ENCODE assay signal across 12 cellular contexts in genomic region chr10:80486785-80487421, GRCh38. TPM values are rescaled to one million over a fixed set of nuclear protein-coding genes. Genes with fewer than 3 reads are reported as not detected.
DNase-seq lines count a peak whose midpoint lies in the region; ATAC-seq and TF ChIP-seq lines count a peak whose summit lies in the region.
"Had no signal": no experiment of that assay in that cellular context is flagged by ENCODE, and none has a peak within 500 bp of the region (broad histone marks: within the 10 kb centered on the region; RNA-seq: fewer than 3 reads in every experiment).

No MANE protein-coding gene starts in this region.

- H3K9me3 ChIP-seq in SK-N-MC (ENCODE audit: low read depth, low read length) (no peaks in the 10 kb centered on the region), gastrocnemius medialis (no peaks in the 10 kb centered on the region)

- peak overlapping the region; percentile 84 for H3K27ac ChIP-seq in SK-N-MC
- peak overlapping the region in 3 of 4 donors; percentile 11 to 48 (median 14) for H3K27ac ChIP-seq in gastrocnemius medialis

- H3K36me3 ChIP-seq in SK-N-MC (ENCODE audit: insufficient read depth, low read length) (no peaks in the 10 kb centered on the region; the same call in 1 of the 2 replicates), gastrocnemius medialis (no peaks in the 10 kb centered on the region)

- no peak for DNase-seq in activated CD4-positive, alpha-beta T cell treated with anti-CD3 and anti-CD28 coated beads, Interleukin-2, amount 10 ng/mL, durations not matched to agents 24 days and 14 days
- DNase-seq in activated CD4-positive, alpha-beta T cell treated with anti-CD3 and anti-CD28 coated beads, Interleukin-2, amount 50 U/mL, for 1 hour, result no peak
- DNase-seq in SK-N-MC (ENCODE audit: low read depth, low spot score) (no peak), gastrocnemius medialis (no peak), NCI-H524 (lab: John Stamatoyannopoulos, UW) (no peak), SKM-1 (lab: John Stamatoyannopoulos, UW; ENCODE audit: unreplicated experiment) (no peak), Ammon's horn (ENCODE audit: low spot score) (no peak)
- DNase-seq in effector memory CD8-positive, alpha-beta T cell, result no peak
- DNase-seq: DMS153, Karpas-422, left cardiac atrium, NCI-H1694 treated with DMSO at 0.1 percent for 48 hours had no signal

- H3K4me1 Mint-ChIP-seq in activated CD4-positive, alpha-beta T cell treated with anti-CD3 and anti-CD28 coated beads, Interleukin-2, amount 10 ng/mL, durations not matched to agents 24 days and 14 days, result peaks cover 84% of the 10 kb centered on the region
- H3K4me1 Mint-ChIP-seq in effector memory CD8-positive, alpha-beta T cell (ENCODE audit: low read depth in 2 of 2), result peaks cover 78 to 83% of the 10 kb centered on the region in 2 donors

- peaks cover 39% of the 10 kb centered on the region for H3K36me3 Mint-ChIP-seq in activated CD4-positive, alpha-beta T cell treated with anti-CD3 and anti-CD28 coated beads, Interleukin-2, amount 10 ng/mL, durations not matched to agents 24 days and 14 days (ENCODE audit: low read depth)
- peaks cover 60% of the 10 kb centered on the region for H3K36me3 Mint-ChIP-seq in effector memory CD8-positive, alpha-beta T cell (ENCODE audit: insufficient read depth)

- ATAC-seq in effector memory CD8-positive, alpha-beta T cell (replicated peaks), result no peak
- ATAC-seq in gastrocnemius medialis, result no peak

- TF ChIP-seq POLR2A in gastrocnemius medialis (IDR thresholded peaks at IDR 0.05), result no peak

- intact Hi-C loops in activated CD4-positive, alpha-beta T cell treated with anti-CD3 and anti-CD28 coated beads, Interleukin-2, amount 10 ng/mL, durations not matched to agents 24 days and 14 days (cut with micrococcal nuclease), result loop anchor here (1.0 kb wide), 2 partner anchors 28 to 32 kb away; no protein-coding TSS in a partner anchor
- intact Hi-C loops in gastrocnemius medialis (cut with DNase I; ENCODE audit: low total_unique reads), result no loop called here

- peaks cover 9% of the 10 kb centered on the region for H3K9me3 Mint-ChIP-seq in activated CD4-positive, alpha-beta T cell treated with anti-CD3 and anti-CD28 coated beads, Interleukin-2, amount 10 ng/mL, durations not matched to agents 24 days and 14 days
- no peaks in the 10 kb centered on the region for H3K9me3 Mint-ChIP-seq in effector memory CD8-positive, alpha-beta T cell

- no peaks in the 10 kb centered on the region for H3K27me3 ChIP-seq in gastrocnemius medialis

- no peak overlapping the region for H3K9ac ChIP-seq in SK-N-MC (ENCODE audit: insufficient read length)

- peak overlapping the region; percentile 33; the same call in 1 of the 2 replicates for H3K4me3 ChIP-seq in SK-N-MC
- H3K4me3 ChIP-seq in gastrocnemius medialis, result no peak overlapping the region

- peak overlapping the region; percentile 92 for H3K27ac Mint-ChIP-seq in activated CD4-positive, alpha-beta T cell treated with anti-CD3 and anti-CD28 coated beads, Interleukin-2, amount 10 ng/mL, durations not matched to agents 24 days and 14 days
- peak overlapping the region; percentile 84 to 93 for H3K27ac Mint-ChIP-seq in effector memory CD8-positive, alpha-beta T cell

- H3K4me3 Mint-ChIP-seq in activated CD4-positive, alpha-beta T cell treated with anti-CD3 and anti-CD28 coated beads, Interleukin-2, amount 10 ng/mL, durations not matched to agents 24 days and 14 days, result peak overlapping the region; percentile 79
- peak overlapping the region; percentile 75 to 80 for H3K4me3 Mint-ChIP-seq in effector memory CD8-positive, alpha-beta T cell

- H3K27me3 Mint-ChIP-seq in activated CD4-positive, alpha-beta T cell treated with anti-CD3 and anti-CD28 coated beads, Interleukin-2, amount 10 ng/mL, durations not matched to agents 24 days and 14 days, result no peaks in the 10 kb centered on the region
- no peaks in the 10 kb centered on the region for H3K27me3 Mint-ChIP-seq in effector memory CD8-positive, alpha-beta T cell

- in situ Hi-C loops in gastrocnemius medialis (cut with MboI; ENCODE audit: low sequenced_read_pairs in 4 of 4), result no loop called here

- H3K4me1 ChIP-seq in gastrocnemius medialis, result peaks cover 33 to 35% of the 10 kb centered on the region in 2 donors

- no peak for TF ChIP-seq CTCF in gastrocnemius medialis (IDR thresholded peaks at IDR 0.05 in 4 of 5, conservative IDR thresholded peaks at IDR 0.05 in 1 of 5)

RNA-seq across cellular contexts. Expression of gene TSPAN14, which starts 32.8 kb away (rescaled TPM):
- 57.8 and 61.7 TPM in 2 replicates for total RNA-seq in activated CD4-positive, alpha-beta T cell treated with anti-CD3 and anti-CD28 coated beads, Interleukin-2, amount 10 ng/mL, durations not matched to agents 24 days and 14 days
- total RNA-seq in gastrocnemius medialis, result 10 to 100 TPM; 22.6 to 29.3 (median 26.9) TPM

RNA-seq across cellular contexts. Expression of gene SH2D4B, which starts 50.8 kb away (rescaled TPM):
- total RNA-seq in activated CD4-positive, alpha-beta T cell treated with anti-CD3 and anti-CD28 coated beads, Interleukin-2, amount 10 ng/mL, durations not matched to agents 24 days and 14 days, result 0.19 and 0.23 TPM in 2 replicates
- not detected for total RNA-seq in gastrocnemius medialis
